In genomic region chr19:18865973-18866799, GRCh38 we compare ENCODE assay signal across 2 cellular contexts.
TF ChIP-seq lines count a peak whose summit lies in the region.

No MANE protein-coding gene starts in this region.

TF ChIP-seq in GM12891, 5 proteins besides CTCF, POLR2A, EP300 and RAD21:
- no peak for TF ChIP-seq SPI1 (IDR thresholded peaks at IDR 0.05; ENCODE audit: low read depth, low read length)
- no peak for TF ChIP-seq TAF1 (IDR thresholded peaks at IDR 0.05; ENCODE audit: low read depth, low read length)
- TF ChIP-seq POLR2AphosphoS5 (IDR thresholded peaks at IDR 0.05; ENCODE audit: low read depth, low read length) = no peak
- no peak for TF ChIP-seq PAX5 (IDR thresholded peaks at IDR 0.05; ENCODE audit: insufficient read depth, low read length, severe bottlenecking)
- no peak for TF ChIP-seq POU2F2 (IDR thresholded peaks at IDR 0.05; ENCODE audit: low read depth, low read length)
TF ChIP-seq in GM12891: peak in this region for 0.

TF ChIP-seq in H1, 55 proteins besides CTCF, POLR2A, EP300 and RAD21:
- TF ChIP-seq TAF7 (optimal IDR thresholded peaks at IDR 0.05; ENCODE audit: borderline replicate concordance, low read depth, low read length) = peak; percentile 19
- TF ChIP-seq MAX (IDR thresholded peaks at IDR 0.05) = peak; percentile 77
- 0 out of 4 replicates have a peak, but pooled peaks of 1 of the 2 experiments have one; percentile 40 for TF ChIP-seq SIN3A (conservative IDR thresholded peaks at IDR 0.05 in 1 of 2, IDR thresholded peaks at IDR 0.05 in 1 of 2; ENCODE audit: low read depth in 1 of 2, low read length in 2 of 2)
- TF ChIP-seq TCF12 (IDR thresholded peaks at IDR 0.05; ENCODE audit: low read depth, low read length) = no peak
- peak; percentile 84 for TF ChIP-seq GABPA (IDR thresholded peaks at IDR 0.05; ENCODE audit: borderline replicate concordance, insufficient read depth, low read length)
- no peak for TF ChIP-seq BCL11A (IDR thresholded peaks at IDR 0.05; ENCODE audit: low read depth in 2 of 2, low read length in 2 of 2)
- peak; percentile 16; the same call in 1 of the 2 replicates for TF ChIP-seq E2F6 (IDR thresholded peaks at IDR 0.05)
- no peak for TF ChIP-seq RBBP5 (IDR thresholded peaks at IDR 0.05; ENCODE audit: borderline replicate concordance, low read depth, low read length)
